8 cellular contexts compared by ENCODE assay signal in the genomic region with DNA sequence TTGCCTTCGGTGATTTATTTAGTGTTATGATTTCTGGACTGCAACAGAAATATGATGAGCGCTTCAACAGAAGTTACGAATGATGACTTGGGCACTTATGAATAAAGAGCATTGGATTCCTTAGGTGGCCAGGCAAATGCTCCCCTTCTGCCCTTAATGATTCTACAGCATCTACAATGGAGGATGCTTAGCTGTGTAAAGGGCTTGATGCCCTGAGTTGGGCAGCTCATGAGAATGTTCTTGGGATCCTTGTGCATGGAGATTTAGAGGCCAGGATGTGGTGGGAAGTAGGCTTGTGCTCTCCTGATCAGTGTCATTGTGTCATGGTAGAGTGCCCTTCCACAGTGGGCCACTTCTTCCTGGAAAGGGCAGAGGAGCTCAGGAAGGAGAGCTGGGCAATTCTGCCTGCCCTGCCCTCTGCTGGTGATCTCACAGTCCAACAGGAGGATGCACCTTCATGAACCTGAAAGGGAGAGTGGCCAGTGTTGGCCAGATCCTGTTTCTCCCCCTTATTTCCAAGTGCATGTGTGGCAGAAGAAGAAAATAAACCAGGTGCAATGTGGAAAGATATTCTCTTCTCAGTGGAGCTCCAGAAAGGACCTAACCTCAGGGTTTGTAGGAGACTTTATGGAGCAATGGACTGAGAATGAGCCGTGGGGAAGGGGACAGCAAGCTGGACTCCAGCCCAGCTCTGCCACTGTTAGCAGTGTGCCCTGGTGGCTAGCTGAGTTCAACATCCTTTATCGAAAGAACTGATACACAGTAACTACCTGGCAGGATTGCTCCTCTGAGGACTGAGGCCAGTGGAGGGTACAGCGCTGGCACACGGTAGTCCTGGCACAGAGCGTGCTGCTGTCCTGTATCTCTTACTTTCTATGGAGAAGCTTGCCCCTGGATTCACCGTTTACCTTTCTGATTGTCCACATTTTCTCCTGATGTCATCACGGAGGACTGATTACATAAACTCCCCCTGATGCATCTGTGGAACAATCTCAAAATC.
DNase-seq lines count a peak whose midpoint lies in the region; TF ChIP-seq lines count a peak whose summit lies in the region.

No MANE protein-coding gene starts in this region.

- H4K20me1 ChIP-seq in KMS-11 (ENCODE audit: insufficient read depth): no peaks in the 10 kb centered on the region

- DNase-seq in NCI-H748 (lab: John Stamatoyannopoulos, UW; ENCODE audit: unreplicated experiment): peak; percentile 35
- DNase-seq in NCI-H748 treated with DMSO at 0.1 percent for 48 hours (lab: John Stamatoyannopoulos, UW): no peak
- DNase-seq in astrocyte of the spinal cord (ENCODE audit: low read depth, low spot score): peak; percentile 24
- peak; percentile 62 for DNase-seq in myocyte (ENCODE audit: low read depth)
- DNase-seq in NK-92 (lab: John Stamatoyannopoulos, UW; ENCODE audit: unreplicated experiment): no peak
- no peak for DNase-seq in esophagus squamous epithelium (lab: John Stamatoyannopoulos, UW)
- DNase-seq in hippocampal formation (lab: John Stamatoyannopoulos, UW): no peak

- no peaks in the 10 kb centered on the region for H3K4me1 ChIP-seq in KMS-11 (ENCODE audit: low read depth, poor library complexity, severe bottlenecking)
- H3K4me1 ChIP-seq in esophagus squamous epithelium: no peaks in the 10 kb centered on the region

- H3K27me3 ChIP-seq in KMS-11 (ENCODE audit: insufficient read depth, low read depth) (no peaks in the 10 kb centered on the region), esophagus squamous epithelium (no peaks in the 10 kb centered on the region)

- TF ChIP-seq POLR2A in esophagus squamous epithelium (IDR thresholded peaks at IDR 0.05): no peak

- 82 to 85% methylated on average over 10 of the region's 10 CpGs for WGBS in esophagus squamous epithelium, 2 donors

- intact Hi-C loops in esophagus squamous epithelium (cut with DNase I): no loop called here

- no peak overlapping the region for H3K4me3 ChIP-seq in KMS-11 (IDR thresholded peaks at IDR 0.05; ENCODE audit: insufficient read depth, low read depth, low read length)
- no peak overlapping the region for H3K4me3 ChIP-seq in astrocyte of the spinal cord (ENCODE audit: low read depth, low read length)
- no peak overlapping the region for H3K4me3 ChIP-seq in esophagus squamous epithelium

- no peak overlapping the region for H2AFZ ChIP-seq in KMS-11 (ENCODE audit: low read depth)

- in situ Hi-C loops in astrocyte of the spinal cord (cut with HindIII; ENCODE audit: low sequenced_read_pairs): no loop called here

- H3K9ac ChIP-seq in KMS-11: no peak overlapping the region

- no peak overlapping the region for H3K27ac ChIP-seq in KMS-11
- no peak overlapping the region for H3K27ac ChIP-seq in esophagus squamous epithelium

- H3K4me2 ChIP-seq in KMS-11: no peak overlapping the region

- H3K36me3 ChIP-seq in KMS-11 (ENCODE audit: insufficient read depth) (no peaks in the 10 kb centered on the region), esophagus squamous epithelium (no peaks in the 10 kb centered on the region)

- peak; percentile 65 for TF ChIP-seq CTCF in KMS-11 (conservative IDR thresholded peaks at IDR 0.05; ENCODE audit: low read depth, low read length)
- TF ChIP-seq CTCF in astrocyte of the spinal cord (IDR thresholded peaks at IDR 0.05; ENCODE audit: low read depth, low read length): peak; percentile 75
- peak in 2 of 6 experiments; percentile 27 to 48 for TF ChIP-seq CTCF in esophagus squamous epithelium (IDR thresholded peaks at IDR 0.05)

- H3K9me3 ChIP-seq in esophagus squamous epithelium: no peaks in the 10 kb centered on the region

- H3K79me2 ChIP-seq in KMS-11 (ENCODE audit: insufficient read depth, low read depth): no peaks in the 10 kb centered on the region

Comparison
In these comparisons a context has a peak if more than half of its experiments do, and no peak if none do; other contexts are left out.
1. DNase-seq: peak in NCI-H748 (single experiment), astrocyte of the spinal cord (single experiment) and myocyte (single experiment); none in NCI-H748 treated with DMSO at 0.1 percent for 48 hours (single experiment), NK-92 (single experiment), esophagus squamous epithelium (single experiment) and hippocampal formation (0 of 2).